Comparison of ENCODE assay signal across 15 cellular contexts in the genomic region with DNA sequence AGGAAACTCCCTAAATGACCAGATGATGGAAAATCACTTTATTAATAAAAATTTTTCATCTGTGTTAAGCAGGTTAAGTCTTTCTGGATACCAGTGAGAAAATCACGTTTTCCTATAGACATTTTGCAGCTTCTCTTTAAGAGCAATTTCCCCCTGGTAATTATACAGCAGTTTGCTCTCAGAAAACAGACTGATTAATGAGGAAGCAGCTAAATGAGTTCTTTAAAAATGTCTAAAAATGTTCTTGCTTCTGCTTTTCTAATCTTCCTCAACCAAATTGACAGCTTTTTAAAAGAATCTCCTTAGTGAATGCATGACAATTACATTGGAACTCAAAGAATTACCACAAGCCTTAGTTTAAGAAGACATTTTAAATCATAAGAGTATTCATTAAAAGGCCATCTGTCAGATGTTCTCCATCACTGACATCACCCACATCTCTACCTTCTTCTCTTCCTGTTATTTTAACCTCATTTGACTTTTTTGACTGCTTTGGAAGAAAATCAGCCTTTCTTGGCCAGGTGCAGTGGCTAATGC.
"Had no signal": no experiment of that assay in that cellular context is flagged by ENCODE, and none has a peak within 500 bp of the region (broad histone marks: within the 10 kb centered on the region; RNA-seq: fewer than 3 reads in every experiment).

No MANE protein-coding gene starts in this region.

- H3K27ac Mint-ChIP-seq: activated CD4-positive, alpha-beta memory T cell treated with anti-CD3 and anti-CD28 coated beads, Interleukin-2, amount 10 ng/mL, durations not matched to agents 7 days and 5 days; neural progenitor cell had no signal

- ATAC-seq: esophagus mucosa; left cardiac atrium; lower lobe of right lung; pancreas; stimulated activated naive CD8-positive, alpha-beta T cell treated with anti-CD3 and anti-CD28 coated beads, Interleukin-15, amount 100 ng/mL, for 72 hours had no signal

- H3K27me3 Mint-ChIP-seq: stimulated activated naive CD8-positive, alpha-beta T cell treated with anti-CD3 and anti-CD28 coated beads, Interleukin-15, amount 100 ng/mL, for 72 hours had no signal

- H3K9me3 ChIP-seq: pancreas had no signal

- H3K4me1 ChIP-seq: lower lobe of right lung, pancreas had no signal

- H2AFZ ChIP-seq: neural progenitor cell had no signal

- H3K4me3 ChIP-seq: lower lobe of right lung, neural progenitor cell, pancreas, thoracic aorta had no signal

- DNase-seq: activated CD4-positive, alpha-beta memory T cell treated with anti-CD3 and anti-CD28 coated beads, Interleukin-2, amount 10 ng/mL, durations not matched to agents 7 days and 5 days; activated CD4-positive, alpha-beta T cell treated with anti-CD3 and anti-CD28 coated beads for 1 hour; activated gamma-delta T cell treated with Interleukin-2 at 50 U/mL for 16 hours; activated T-cell treated with anti-CD3 and anti-CD28 coated beads, Interleukin-2, amount 50 U/mL, for 48 hours; aorta; left cardiac atrium; lower lobe of right lung; pancreas; stimulated activated CD4-positive, alpha-beta T cell treated with anti-CD3 and anti-CD28 coated beads, Interleukin-4, amount 100 ng/mL, for 1 hour; stimulated activated CD8-positive, alpha-beta memory T cell treated with anti-CD3 and anti-CD28 coated beads, Interleukin-4, amount 100 ng/mL, for 48 hours; stimulated activated naive CD8-positive, alpha-beta T cell treated with anti-CD3 and anti-CD28 coated beads, Interleukin-15, amount 100 ng/mL, for 72 hours had no signal

- H3K27me3 ChIP-seq: neural progenitor cell, pancreas had no signal

- H3K36me3 ChIP-seq: lower lobe of right lung, neural progenitor cell, pancreas, thoracic aorta had no signal

- H3K9ac ChIP-seq: neural progenitor cell had no signal

- H3K27ac ChIP-seq: lower lobe of right lung, neural progenitor cell, pancreas, thoracic aorta had no signal

- H3K4me3 Mint-ChIP-seq: activated CD4-positive, alpha-beta memory T cell treated with anti-CD3 and anti-CD28 coated beads, Interleukin-2, amount 10 ng/mL, durations not matched to agents 7 days and 5 days; mesothelial cell of epicardium; neural progenitor cell; stimulated activated naive CD8-positive, alpha-beta T cell treated with anti-CD3 and anti-CD28 coated beads, Interleukin-15, amount 100 ng/mL, for 72 hours had no signal

- H3K4me2 ChIP-seq: neural progenitor cell had no signal
